Comparison of ENCODE assay signal across 19 cellular contexts in the genomic region with DNA sequence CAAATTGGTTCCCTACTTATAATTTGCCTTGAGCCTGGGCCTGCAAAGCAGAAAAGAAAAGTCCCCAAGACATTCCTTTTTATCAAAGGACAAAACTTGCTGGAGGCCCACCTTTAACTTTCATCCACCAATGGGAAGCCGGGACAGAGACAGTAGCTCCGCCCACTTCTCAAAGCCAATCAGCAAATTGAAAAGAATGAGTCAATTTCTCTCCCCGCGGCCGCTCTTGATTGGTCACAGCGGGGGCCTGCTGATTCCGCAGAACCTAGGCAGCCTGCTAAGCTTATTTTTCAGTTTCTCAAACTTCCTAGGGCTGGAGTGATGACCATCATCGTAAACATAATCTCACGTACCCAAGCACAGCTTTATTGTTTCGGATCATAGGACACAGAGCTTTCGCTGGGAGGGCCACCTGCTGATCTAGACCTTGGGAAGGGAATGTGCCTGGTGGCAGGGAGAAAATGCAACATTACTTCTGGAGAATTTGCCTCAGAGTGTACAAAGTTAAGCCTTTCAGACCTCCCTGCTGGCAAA. TPM values are rescaled to one million over a fixed set of nuclear protein-coding genes. Genes with fewer than 3 reads are reported as not detected.
DNase-seq lines count a peak whose midpoint lies in the region; ATAC-seq, FAIRE-seq and TF ChIP-seq lines count a peak whose summit lies in the region.
"Had no signal": no experiment of that assay in that cellular context is flagged by ENCODE, and none has a peak within 500 bp of the region (broad histone marks: within the 10 kb centered on the region; RNA-seq: fewer than 3 reads in every experiment).

A gene with protein sequence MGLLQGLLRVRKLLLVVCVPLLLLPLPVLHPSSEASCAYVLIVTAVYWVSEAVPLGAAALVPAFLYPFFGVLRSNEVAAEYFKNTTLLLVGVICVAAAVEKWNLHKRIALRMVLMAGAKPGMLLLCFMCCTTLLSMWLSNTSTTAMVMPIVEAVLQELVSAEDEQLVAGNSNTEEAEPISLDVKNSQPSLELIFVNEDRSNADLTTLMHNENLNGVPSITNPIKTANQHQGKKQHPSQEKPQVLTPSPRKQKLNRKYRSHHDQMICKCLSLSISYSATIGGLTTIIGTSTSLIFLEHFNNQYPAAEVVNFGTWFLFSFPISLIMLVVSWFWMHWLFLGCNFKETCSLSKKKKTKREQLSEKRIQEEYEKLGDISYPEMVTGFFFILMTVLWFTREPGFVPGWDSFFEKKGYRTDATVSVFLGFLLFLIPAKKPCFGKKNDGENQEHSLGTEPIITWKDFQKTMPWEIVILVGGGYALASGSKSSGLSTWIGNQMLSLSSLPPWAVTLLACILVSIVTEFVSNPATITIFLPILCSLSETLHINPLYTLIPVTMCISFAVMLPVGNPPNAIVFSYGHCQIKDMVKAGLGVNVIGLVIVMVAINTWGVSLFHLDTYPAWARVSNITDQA (minus strand): TSS at position 51 of the 534 bp plus-strand sequence. CDS start 690 bp downstream, outside the sequence.

- H3K9me3 Mint-ChIP-seq in astrocyte (ENCODE audit: unreplicated experiment) (no peaks in the 10 kb centered on the region), mesothelial cell of epicardium (no peaks in the 10 kb centered on the region)
- H3K9me3 Mint-ChIP-seq: activated CD8-positive, alpha-beta T cell treated with anti-CD3 and anti-CD28 coated beads for 36 hours; activated naive CD4-positive, alpha-beta T cell treated with anti-CD3 and anti-CD28 coated beads for 36 hours; activated T-cell treated with anti-CD3 and anti-CD28 coated beads, Interleukin-2, amount 50 U/mL, for 24 hours had no signal

- H3K79me2 ChIP-seq in astrocyte (ENCODE audit: insufficient read depth, low read length): no peaks in the 10 kb centered on the region

- H3K27me3 Mint-ChIP-seq in astrocyte (ENCODE audit: low read depth, unreplicated experiment) (peaks cover 7% of the 10 kb centered on the region), mesothelial cell of epicardium (ENCODE audit: low read depth) (no peaks in the 10 kb centered on the region)

- H3K9ac ChIP-seq in astrocyte (ENCODE audit: low read length) (no peak within 1 kb of the TSS), iPS-15b (ENCODE audit: low read depth, low read length) (peak within 1 kb of the TSS; percentile 18)

- no peak within 1 kb of the TSS for H3K27ac ChIP-seq in HEK293 (ENCODE audit: extremely low read depth, low read depth, low read length)
- no peak within 1 kb of the TSS for H3K27ac ChIP-seq in astrocyte (ENCODE audit: low read depth, low read length)
- H3K27ac ChIP-seq: colonic mucosa, Peyer's patch, suprapubic skin had no signal

- H3K9me3 ChIP-seq in HEK293 (ENCODE audit: control insufficient read depth, insufficient read depth, low read depth, low read length) (no peaks in the 10 kb centered on the region), astrocyte (ENCODE audit: insufficient read depth, low read depth, low read length) (no peaks in the 10 kb centered on the region), iPS-15b (ENCODE audit: control insufficient read depth, insufficient read depth, low read length) (no peaks in the 10 kb centered on the region)
- H3K9me3 ChIP-seq: colonic mucosa, MG63, Peyer's patch, suprapubic skin had no signal

- no peak for DNase-seq in astrocyte (ENCODE audit: low read depth)
- peak; percentile 77 for DNase-seq in smooth muscle cell of the brain vasculature (ENCODE audit: low read depth, low spot score)
- DNase-seq in mesothelial cell of epicardium (ENCODE audit: low spot score in 2 of 2, unreplicated experiment in 2 of 2): no peak
- DNase-seq: activated CD8-positive, alpha-beta T cell treated with anti-CD3 and anti-CD28 coated beads for 36 hours; activated naive CD4-positive, alpha-beta T cell treated with anti-CD3 and anti-CD28 coated beads for 36 hours; activated T-cell treated with anti-CD3 and anti-CD28 coated beads, Interleukin-2, amount 50 U/mL, for 24 hours; colonic mucosa; DND-41; left ventricle myocardium superior; MG63; NCI-H82; Peyer's patch had no signal

- H2AFZ ChIP-seq in astrocyte (ENCODE audit: low read depth, low read length): no peak within 1 kb of the TSS

- POLR2A ChIA-PET in HEK293 (lab: Yijun Ruan, JAX): no interaction called here

- TF ChIP-seq CTCF in HEK293 (tag by site-specific recombination; IDR thresholded peaks at IDR 0.05) (peak; percentile 16; the same call in 1 of the 2 replicates), astrocyte (IDR thresholded peaks at IDR 0.05; ENCODE audit: insufficient read depth, low read depth, low read length) (no peak), mesothelial cell of epicardium (IDR thresholded peaks at IDR 0.05; ENCODE audit: unreplicated experiment) (no peak)

- no peaks in the 10 kb centered on the region for H3K36me3 ChIP-seq in HEK293 (ENCODE audit: control insufficient read depth in 2 of 2, insufficient read depth in 1 of 2, low read length in 2 of 2)
- H3K36me3 ChIP-seq in astrocyte (ENCODE audit: insufficient read depth, low read length): no peaks in the 10 kb centered on the region
- no peaks in the 10 kb centered on the region for H3K36me3 ChIP-seq in iPS-15b (ENCODE audit: control insufficient read depth, insufficient read depth, low read length)
- H3K36me3 ChIP-seq: colonic mucosa, MG63, Peyer's patch, suprapubic skin had no signal

- H3K27ac Mint-ChIP-seq in astrocyte (ENCODE audit: unreplicated experiment) (no peak within 1 kb of the TSS), mesothelial cell of epicardium (no peak within 1 kb of the TSS)
- H3K27ac Mint-ChIP-seq: activated CD8-positive, alpha-beta T cell treated with anti-CD3 and anti-CD28 coated beads for 36 hours; activated naive CD4-positive, alpha-beta T cell treated with anti-CD3 and anti-CD28 coated beads for 36 hours; activated T-cell treated with anti-CD3 and anti-CD28 coated beads, Interleukin-2, amount 50 U/mL, for 24 hours had no signal

- H3K4me3 Mint-ChIP-seq in astrocyte (ENCODE audit: unreplicated experiment): no peak within 1 kb of the TSS
- H3K4me3 Mint-ChIP-seq in mesothelial cell of epicardium: no peak within 1 kb of the TSS
- H3K4me3 Mint-ChIP-seq: activated CD8-positive, alpha-beta T cell treated with anti-CD3 and anti-CD28 coated beads for 36 hours; activated naive CD4-positive, alpha-beta T cell treated with anti-CD3 and anti-CD28 coated beads for 36 hours; activated T-cell treated with anti-CD3 and anti-CD28 coated beads, Interleukin-2, amount 50 U/mL, for 24 hours had no signal

- no peaks in the 10 kb centered on the region for H4K20me1 ChIP-seq in astrocyte (ENCODE audit: insufficient read depth, low read length)

- H3K4me2 ChIP-seq in astrocyte (ENCODE audit: low read length): peak within 1 kb of the TSS; percentile 41

- ATAC-seq in HG02571 (IDR thresholded peaks at IDR 0.05; ENCODE audit: unreplicated experiment) (no peak), GM21576 (IDR thresholded peaks at IDR 0.05; ENCODE audit: unreplicated experiment) (no peak)
- ATAC-seq: activated CD8-positive, alpha-beta T cell treated with anti-CD3 and anti-CD28 coated beads for 36 hours; left ventricle myocardium superior had no signal

- no peaks in the 10 kb centered on the region for H3K4me1 ChIP-seq in HEK293 (ENCODE audit: control insufficient read depth, insufficient read depth, low read length)
- no peaks in the 10 kb centered on the region for H3K4me1 ChIP-seq in astrocyte (ENCODE audit: insufficient read depth, low read length)
- peaks cover 10% of the 10 kb centered on the region for H3K4me1 ChIP-seq in iPS-15b (ENCODE audit: control insufficient read depth, insufficient read depth, low read length)
- H3K4me1 ChIP-seq: colonic mucosa, Peyer's patch, suprapubic skin had no signal

- H3K27me3 ChIP-seq in astrocyte (ENCODE audit: insufficient read depth, low read length) (no peaks in the 10 kb centered on the region), iPS-15b (ENCODE audit: control insufficient read depth, insufficient read depth, low read length) (no peaks in the 10 kb centered on the region)
- H3K27me3 ChIP-seq: colonic mucosa, MG63, Peyer's patch, suprapubic skin had no signal

- CTCF ChIA-PET in HEK293 (lab: Yijun Ruan, JAX): interaction anchor here (0.6 to 1.4 kb wide), 6 partner anchors 9 to 56 kb away, joined by 3 to 4 read pairs (median 3); no protein-coding TSS in a partner anchor

- H3K4me3 ChIP-seq in HEK293 (ENCODE audit: low read depth, low read length): no peak within 1 kb of the TSS
- H3K4me3 ChIP-seq in astrocyte (ENCODE audit: insufficient read depth, low read depth, low read length): peak within 1 kb of the TSS; percentile 32
- H3K4me3 ChIP-seq in iPS-15b (ENCODE audit: low read depth, low read length): peak within 1 kb of the TSS; percentile 33
- H3K4me3 ChIP-seq: colonic mucosa, MG63, Peyer's patch, suprapubic skin had no signal

- H3K4me1 Mint-ChIP-seq in astrocyte (ENCODE audit: low read depth, unreplicated experiment) (no peaks in the 10 kb centered on the region), mesothelial cell of epicardium (peaks cover 17% of the 10 kb centered on the region)

- FAIRE-seq in astrocyte (lab: Jason Lieb, UNC): no peak

- H3K36me3 Mint-ChIP-seq in astrocyte (ENCODE audit: low read depth, unreplicated experiment): no peaks in the 10 kb centered on the region
- no peaks in the 10 kb centered on the region for H3K36me3 Mint-ChIP-seq in mesothelial cell of epicardium

TF ChIP-seq in HEK293, 187 proteins besides CTCF, POLR2A, EP300 and RAD21 (continues in another document):
- TF ChIP-seq ZNF660 (tag by site-specific recombination; IDR thresholded peaks at IDR 0.05) (peak; percentile 99), GLIS2 (tag by site-specific recombination; IDR thresholded peaks at IDR 0.05) (0 out of 2 replicates have a peak, but pooled peaks have one; percentile 12), ZNF830 (tag by site-specific recombination; IDR thresholded peaks at IDR 0.05; ENCODE audit: low read depth) (no peak), ZIC2 (tag by site-specific recombination; IDR thresholded peaks at IDR 0.05) (peak; percentile 87), SCRT1 (tag by site-specific recombination; IDR thresholded peaks at IDR 0.05; ENCODE audit: borderline replicate concordance) (peak; percentile 60; the same call in 1 of the 2 replicates)
- TF ChIP-seq, protein P1, sequence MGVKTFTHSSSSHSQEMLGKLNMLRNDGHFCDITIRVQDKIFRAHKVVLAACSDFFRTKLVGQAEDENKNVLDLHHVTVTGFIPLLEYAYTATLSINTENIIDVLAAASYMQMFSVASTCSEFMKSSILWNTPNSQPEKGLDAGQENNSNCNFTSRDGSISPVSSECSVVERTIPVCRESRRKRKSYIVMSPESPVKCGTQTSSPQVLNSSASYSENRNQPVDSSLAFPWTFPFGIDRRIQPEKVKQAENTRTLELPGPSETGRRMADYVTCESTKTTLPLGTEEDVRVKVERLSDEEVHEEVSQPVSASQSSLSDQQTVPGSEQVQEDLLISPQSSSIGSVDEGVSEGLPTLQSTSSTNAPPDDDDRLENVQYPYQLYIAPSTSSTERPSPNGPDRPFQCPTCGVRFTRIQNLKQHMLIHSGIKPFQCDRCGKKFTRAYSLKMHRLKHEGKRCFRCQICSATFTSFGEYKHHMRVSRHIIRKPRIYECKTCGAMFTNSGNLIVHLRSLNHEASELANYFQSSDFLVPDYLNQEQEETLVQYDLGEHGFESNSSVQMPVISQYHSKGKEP (tag by site-specific recombination; IDR thresholded peaks at IDR 0.05): 0 out of 2 replicates have a peak, but pooled peaks have one; percentile 19

RNA-seq across cellular contexts. Expression of the gene that starts here (rescaled TPM):
- 0.07 TPM in 1 of 2 replicates, not detected in the other for total RNA-seq in astrocyte
- total RNA-seq in mesothelial cell of epicardium: 0.09 to 0.14 TPM in 2 of 3 replicates, not detected in the other
- total RNA-seq: activated CD8-positive, alpha-beta T cell treated with anti-CD3 and anti-CD28 coated beads for 36 hours; activated naive CD4-positive, alpha-beta T cell treated with anti-CD3 and anti-CD28 coated beads for 36 hours; colonic mucosa; Peyer's patch; renal cortical epithelial cell; T-helper 2 cell treated with Interferon-gamma antibody and Interleukin-4, amounts not matched to agents 100 ng/mL and 5 ng/mL, for 36 hours had no signal
